ENCODE assay signal across 2 cellular contexts in the genomic region with DNA sequence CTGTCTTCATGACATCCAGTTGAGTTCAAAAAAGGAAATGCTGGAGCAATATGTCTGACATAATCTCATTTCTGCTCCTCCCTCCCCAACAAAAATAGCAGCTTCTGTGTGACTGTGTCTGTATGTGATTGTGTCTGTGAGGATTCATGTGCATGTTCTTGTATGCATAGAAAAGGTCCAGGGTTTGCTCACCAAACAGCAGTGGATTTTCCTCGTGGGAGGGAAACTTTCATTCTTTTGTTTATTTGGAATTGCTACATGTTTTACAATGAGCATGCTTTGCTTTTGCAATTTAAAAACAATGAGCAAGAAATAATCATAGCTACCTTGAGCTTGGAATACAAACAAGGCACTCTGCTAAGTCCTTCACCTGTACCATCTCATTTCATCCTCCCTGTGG.
TF ChIP-seq lines count a peak whose summit lies in the region.

No MANE protein-coding gene starts in this region.

TF ChIP-seq in IMR-90, 13 proteins besides CTCF, POLR2A, EP300 and RAD21:
- no peak for TF ChIP-seq BHLHE40 (IDR thresholded peaks at IDR 0.05; ENCODE audit: low read depth, low read length)
- TF ChIP-seq RCOR1 (IDR thresholded peaks at IDR 0.05; ENCODE audit: insufficient replicate concordance, low read length) = no peak
- no peak for TF ChIP-seq RFX5 (IDR thresholded peaks at IDR 0.05; ENCODE audit: low read depth, low read length)
- TF ChIP-seq FOS (IDR thresholded peaks at IDR 0.05; ENCODE audit: low read depth, low read length) = no peak
- TF ChIP-seq, protein P1, sequence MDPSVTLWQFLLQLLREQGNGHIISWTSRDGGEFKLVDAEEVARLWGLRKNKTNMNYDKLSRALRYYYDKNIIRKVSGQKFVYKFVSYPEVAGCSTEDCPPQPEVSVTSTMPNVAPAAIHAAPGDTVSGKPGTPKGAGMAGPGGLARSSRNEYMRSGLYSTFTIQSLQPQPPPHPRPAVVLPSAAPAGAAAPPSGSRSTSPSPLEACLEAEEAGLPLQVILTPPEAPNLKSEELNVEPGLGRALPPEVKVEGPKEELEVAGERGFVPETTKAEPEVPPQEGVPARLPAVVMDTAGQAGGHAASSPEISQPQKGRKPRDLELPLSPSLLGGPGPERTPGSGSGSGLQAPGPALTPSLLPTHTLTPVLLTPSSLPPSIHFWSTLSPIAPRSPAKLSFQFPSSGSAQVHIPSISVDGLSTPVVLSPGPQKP (IDR thresholded peaks at IDR 0.05; ENCODE audit: borderline replicate concordance, low read depth, low read length) = no peak
- TF ChIP-seq NFE2L2 (IDR thresholded peaks at IDR 0.05; ENCODE audit: low read depth, low read length) = no peak
- TF ChIP-seq CEBPB (IDR thresholded peaks at IDR 0.05; ENCODE audit: low read depth, low read length) = peak; percentile 80
- TF ChIP-seq MXI1 (IDR thresholded peaks at IDR 0.05; ENCODE audit: borderline replicate concordance, low read depth, low read length) = peak; percentile 49; the same call in 1 of the 2 replicates
- TF ChIP-seq, protein P2, sequence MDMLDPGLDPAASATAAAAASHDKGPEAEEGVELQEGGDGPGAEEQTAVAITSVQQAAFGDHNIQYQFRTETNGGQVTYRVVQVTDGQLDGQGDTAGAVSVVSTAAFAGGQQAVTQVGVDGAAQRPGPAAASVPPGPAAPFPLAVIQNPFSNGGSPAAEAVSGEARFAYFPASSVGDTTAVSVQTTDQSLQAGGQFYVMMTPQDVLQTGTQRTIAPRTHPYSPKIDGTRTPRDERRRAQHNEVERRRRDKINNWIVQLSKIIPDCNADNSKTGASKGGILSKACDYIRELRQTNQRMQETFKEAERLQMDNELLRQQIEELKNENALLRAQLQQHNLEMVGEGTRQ (IDR thresholded peaks at IDR 0.05; ENCODE audit: low read depth, low read length) = no peak
- no peak for TF ChIP-seq MAFK (IDR thresholded peaks at IDR 0.05; ENCODE audit: low read depth, low read length)
- TF ChIP-seq SMC3 (IDR thresholded peaks at IDR 0.05; ENCODE audit: low read depth, low read length) = no peak
- TF ChIP-seq MAZ (IDR thresholded peaks at IDR 0.05; ENCODE audit: borderline replicate concordance, low read depth, low read length) = no peak
- TF ChIP-seq CHD1 (IDR thresholded peaks at IDR 0.05; ENCODE audit: low read depth, low read length) = no peak

TF ChIP-seq in neural cell, 6 proteins besides CTCF, POLR2A, EP300 and RAD21:
- TF ChIP-seq MXI1 (conservative IDR thresholded peaks at IDR 0.05; ENCODE audit: poor library complexity, severe bottlenecking) (no peak), TAF1 (IDR thresholded peaks at IDR 0.05; ENCODE audit: low read depth) (no peak), POLR2AphosphoS5 (IDR thresholded peaks at IDR 0.05) (no peak), EZH2 (IDR thresholded peaks at IDR 0.05; ENCODE audit: borderline replicate concordance, insufficient read depth, low read length, poor library complexity, severe bottlenecking) (no peak), SMC3 (conservative IDR thresholded peaks at IDR 0.05; ENCODE audit: poor library complexity) (no peak)
- TF ChIP-seq, protein P3, sequence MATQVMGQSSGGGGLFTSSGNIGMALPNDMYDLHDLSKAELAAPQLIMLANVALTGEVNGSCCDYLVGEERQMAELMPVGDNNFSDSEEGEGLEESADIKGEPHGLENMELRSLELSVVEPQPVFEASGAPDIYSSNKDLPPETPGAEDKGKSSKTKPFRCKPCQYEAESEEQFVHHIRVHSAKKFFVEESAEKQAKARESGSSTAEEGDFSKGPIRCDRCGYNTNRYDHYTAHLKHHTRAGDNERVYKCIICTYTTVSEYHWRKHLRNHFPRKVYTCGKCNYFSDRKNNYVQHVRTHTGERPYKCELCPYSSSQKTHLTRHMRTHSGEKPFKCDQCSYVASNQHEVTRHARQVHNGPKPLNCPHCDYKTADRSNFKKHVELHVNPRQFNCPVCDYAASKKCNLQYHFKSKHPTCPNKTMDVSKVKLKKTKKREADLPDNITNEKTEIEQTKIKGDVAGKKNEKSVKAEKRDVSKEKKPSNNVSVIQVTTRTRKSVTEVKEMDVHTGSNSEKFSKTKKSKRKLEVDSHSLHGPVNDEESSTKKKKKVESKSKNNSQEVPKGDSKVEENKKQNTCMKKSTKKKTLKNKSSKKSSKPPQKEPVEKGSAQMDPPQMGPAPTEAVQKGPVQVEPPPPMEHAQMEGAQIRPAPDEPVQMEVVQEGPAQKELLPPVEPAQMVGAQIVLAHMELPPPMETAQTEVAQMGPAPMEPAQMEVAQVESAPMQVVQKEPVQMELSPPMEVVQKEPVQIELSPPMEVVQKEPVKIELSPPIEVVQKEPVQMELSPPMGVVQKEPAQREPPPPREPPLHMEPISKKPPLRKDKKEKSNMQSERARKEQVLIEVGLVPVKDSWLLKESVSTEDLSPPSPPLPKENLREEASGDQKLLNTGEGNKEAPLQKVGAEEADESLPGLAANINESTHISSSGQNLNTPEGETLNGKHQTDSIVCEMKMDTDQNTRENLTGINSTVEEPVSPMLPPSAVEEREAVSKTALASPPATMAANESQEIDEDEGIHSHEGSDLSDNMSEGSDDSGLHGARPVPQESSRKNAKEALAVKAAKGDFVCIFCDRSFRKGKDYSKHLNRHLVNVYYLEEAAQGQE (IDR thresholded peaks at IDR 0.05; ENCODE audit: borderline replicate concordance) = no peak
TF ChIP-seq in neural cell: peak in this region for 0.
